In genomic region chr9:133120343-133121199, GRCh38 we compare ENCODE assay signal across 8 cellular contexts. TPM values are rescaled to one million over a fixed set of nuclear protein-coding genes. Genes with fewer than 3 reads are reported as not detected.
DNase-seq lines count a peak whose midpoint lies in the region; ATAC-seq and TF ChIP-seq lines count a peak whose summit lies in the region.

No MANE protein-coding gene starts in this region.

- TF ChIP-seq POLR2A in HCT116 (IDR thresholded peaks at IDR 0.05; ENCODE audit: borderline replicate concordance, extremely low read depth, insufficient read depth, insufficient read length), result peak; percentile 37

- H3K27ac ChIP-seq in HCT116 (ENCODE audit: low read depth, low read length), result peak overlapping the region; percentile 79
- peak overlapping the region; percentile 17 for H3K27ac ChIP-seq in fibroblast of lung (ENCODE audit: insufficient read depth, low read length)
- peak overlapping the region; percentile 62 for H3K27ac ChIP-seq in parathyroid adenoma

- H3K79me2 ChIP-seq in HCT116 (ENCODE audit: insufficient read depth, low read length) (peaks cover 35% of the 10 kb centered on the region), fibroblast of lung (ENCODE audit: control insufficient read depth, insufficient read depth, low read length) (peaks cover 8% of the 10 kb centered on the region), parathyroid adenoma (peaks cover 25% of the 10 kb centered on the region)

- TF ChIP-seq CTCF in HCT116 (IDR thresholded peaks at IDR 0.05 in 2 of 3, conservative IDR thresholded peaks at IDR 0.05 in 1 of 3; ENCODE audit: borderline replicate concordance in 1 of 3, insufficient read depth in 1 of 3, low read depth in 2 of 3, low read length in 2 of 3) (no peak), fibroblast of lung (conservative IDR thresholded peaks at IDR 0.05 in 1 of 2, IDR thresholded peaks at IDR 0.05 in 1 of 2; ENCODE audit: low read depth in 1 of 2, low read length in 2 of 2) (no peak), parathyroid adenoma (IDR thresholded peaks at IDR 0.05) (no peak)

- CTCF ChIA-PET in HCT116 (lab: Charles Lee), result interaction anchor here (3.1 kb wide), 1 partner anchor 24 kb away, joined by 20 read pairs; no protein-coding TSS in a partner anchor

- H3K36me3 ChIP-seq in HCT116 (ENCODE audit: control insufficient read depth in 1 of 2, insufficient read depth in 2 of 2, low read length in 2 of 2), result no peaks in the 10 kb centered on the region
- H3K36me3 ChIP-seq in fibroblast of lung (ENCODE audit: control insufficient read depth, insufficient read depth, low read length), result no peaks in the 10 kb centered on the region
- H3K36me3 ChIP-seq in parathyroid adenoma (ENCODE audit: control insufficient read depth, insufficient read depth, low read length), result no peaks in the 10 kb centered on the region

- intact Hi-C loops in HCT116 (cut with micrococcal nuclease), result loop anchor here (2.0 kb wide), 1 partner anchor 28 kb away; no protein-coding TSS in a partner anchor

- DNase-seq in D341Med (ENCODE audit: low spot score), result peak; percentile 63
- no peak for DNase-seq in HCT116 (ENCODE audit: low read depth, low spot score)
- DNase-seq in SK-N-DZ (ENCODE audit: low spot score), result peak; percentile 67
- DNase-seq in fibroblast of lung (ENCODE audit: low read depth in 2 of 2), result no peak
- no peak for DNase-seq in dermis blood vessel endothelial cell
- DNase-seq in GM19240 (ENCODE audit: insufficient read length, low spot score), result no peak
- no peak for DNase-seq in stimulated activated CD4-positive, alpha-beta T cell treated with anti-CD3 and anti-CD28 coated beads, Interleukin-1b, Interleukin-23, amount 100 ng/mL, for 48 hours

- POLR2A ChIA-PET in HCT116 (lab: Charles Lee), result no interaction called here

- RAD21 ChIA-PET in HCT116 (lab: Charles Lee; ENCODE audit: low non-redundant PET in 1 of 2, low total read pairs in 2 of 2, uncharacterized antibody in 2 of 2, unreplicated experiment in 2 of 2), result no interaction called here

- no peak overlapping the region for H2AFZ ChIP-seq in HCT116 (ENCODE audit: low read depth, low read length, poor library complexity, severe bottlenecking)
- H2AFZ ChIP-seq in fibroblast of lung (ENCODE audit: low read length), result no peak overlapping the region
- peak overlapping the region; percentile 42 for H2AFZ ChIP-seq in parathyroid adenoma

- no peaks in the 10 kb centered on the region for H3K27me3 ChIP-seq in HCT116 (ENCODE audit: insufficient read depth, low read length)
- H3K27me3 ChIP-seq in fibroblast of lung (ENCODE audit: control insufficient read depth, insufficient read depth, low read length), result no peaks in the 10 kb centered on the region
- H3K27me3 ChIP-seq in parathyroid adenoma (ENCODE audit: control insufficient read depth, insufficient read depth, low read length), result no peaks in the 10 kb centered on the region

- H3K9me3 ChIP-seq in HCT116 (ENCODE audit: control insufficient read depth in 1 of 2, insufficient read depth in 1 of 2, low read depth in 1 of 2, low read length in 2 of 2) (no peaks in the 10 kb centered on the region), fibroblast of lung (ENCODE audit: control insufficient read depth, insufficient read depth, low read depth, low read length) (no peaks in the 10 kb centered on the region), parathyroid adenoma (ENCODE audit: control insufficient read depth, low read length) (no peaks in the 10 kb centered on the region)

- H3K9ac ChIP-seq in HCT116 (ENCODE audit: low read length) (peak overlapping the region; percentile 85), fibroblast of lung (ENCODE audit: insufficient read depth, low read length) (peak overlapping the region; percentile 65), parathyroid adenoma (no peak overlapping the region)

- H3K9me2 ChIP-seq in HCT116 (ENCODE audit: insufficient read depth), result no peaks in the 10 kb centered on the region

- H3K4me3 ChIP-seq in HCT116 (replicated peaks in 1 of 2; ENCODE audit: low read depth in 1 of 2, low read length in 2 of 2), result peak overlapping the region; percentile 62 to 80
- peak overlapping the region; percentile 47 to 69 (median 56) for H3K4me3 ChIP-seq in fibroblast of lung (replicated peaks in 1 of 4; ENCODE audit: control extremely low read depth in 1 of 4, insufficient read depth in 1 of 4, low read depth in 3 of 4, low read length in 4 of 4)
- H3K4me3 ChIP-seq in parathyroid adenoma (ENCODE audit: low read depth, low read length), result peak overlapping the region; percentile 81

- H3K4me2 ChIP-seq in HCT116 (ENCODE audit: low read length) (peak overlapping the region; percentile 97), fibroblast of lung (ENCODE audit: extremely low read depth, insufficient read depth, low read length) (peak overlapping the region; percentile 79), parathyroid adenoma (ENCODE audit: low read length) (peak overlapping the region; percentile 96)

- no TSS peak for BruUV-seq in HCT116 (replicated peaks; lab: Mats Ljungman, UMichigan)

- ATAC-seq in HCT116, result peak; percentile 20

- no peak for TF ChIP-seq RAD21 in HCT116 (IDR thresholded peaks at IDR 0.05; ENCODE audit: low read depth)

- H3K4me1 ChIP-seq in HCT116 (ENCODE audit: control insufficient read depth in 1 of 2, insufficient read depth in 2 of 2, low read length in 2 of 2) (peaks cover 8 to 40% of the 10 kb centered on the region in 2 experiments), fibroblast of lung (ENCODE audit: control insufficient read depth, extremely low read depth, insufficient read depth, low read length) (peaks cover 16% of the 10 kb centered on the region), parathyroid adenoma (peaks cover 8% of the 10 kb centered on the region)

- no peaks in the 10 kb centered on the region for H4K20me1 ChIP-seq in HCT116 (ENCODE audit: insufficient read depth)
- no peaks in the 10 kb centered on the region for H4K20me1 ChIP-seq in fibroblast of lung (ENCODE audit: control insufficient read depth, extremely low read depth, insufficient read depth, low read length)

TF ChIP-seq in HCT116, 20 proteins besides CTCF, POLR2A, EP300 and RAD21:
- TF ChIP-seq CBX3 (IDR thresholded peaks at IDR 0.05; ENCODE audit: low read depth) (no peak), ELF1 (IDR thresholded peaks at IDR 0.05; ENCODE audit: borderline replicate concordance, low read depth) (no peak), ZFX (IDR thresholded peaks at IDR 0.05) (peak; percentile 83; the same call in 1 of the 2 replicates), MAX (IDR thresholded peaks at IDR 0.05) (no peak)

RNA-seq across cellular contexts. Expression of gene RALGDS, which starts 0.5 kb away (rescaled TPM):
- total RNA-seq in HCT116 (2021; ENCODE audit: unreplicated experiment), result 36.1 TPM
- 42.3 and 53.5 TPM in 2 replicates for polyA plus RNA-seq in HCT116 (2012)
- 211 and 229 TPM in 2 replicates for polyA plus RNA-seq in SK-N-DZ (2014; cell fraction: cytosol; rRNA removed)
- 616 and 634 TPM in 2 replicates for polyA plus RNA-seq in SK-N-DZ (2014; cell fraction: nucleus; rRNA removed)
- 16.2 and 23.6 TPM in 2 replicates for total RNA-seq in fibroblast of lung
- 16.6 and 22.4 TPM in 2 replicates for polyA plus RNA-seq in fibroblast of lung
- 10.6 and 15.5 TPM in 2 replicates for polyA plus RNA-seq in fibroblast of lung (2012)
- 16.8 and 18.8 TPM in 2 replicates for polyA minus RNA-seq in fibroblast of lung (ENCODE audit: low replicate concordance)
- 68.7 and 68.9 TPM in 2 replicates for total RNA-seq in dermis blood vessel endothelial cell

RNA-seq across cellular contexts. Expression of gene GBGT1, which starts 43.1 kb away (rescaled TPM):
- total RNA-seq in HCT116 (2021; ENCODE audit: unreplicated experiment), result 0.34 TPM
- not detected in 2 replicates for polyA plus RNA-seq in HCT116 (2012)
- polyA plus RNA-seq in SK-N-DZ (2014; cell fraction: cytosol; rRNA removed), result 2.5 and 5.4 TPM in 2 replicates
- polyA plus RNA-seq in SK-N-DZ (2014; cell fraction: nucleus; rRNA removed), result 6.9 and 7.7 TPM in 2 replicates
- total RNA-seq in fibroblast of lung, result 3.3 and 4.1 TPM in 2 replicates
- 0.86 and 2.6 TPM in 2 replicates for polyA plus RNA-seq in fibroblast of lung
- 1.4 and 2.6 TPM in 2 replicates for polyA plus RNA-seq in fibroblast of lung (2012)
- 7.6 and 11.0 TPM in 2 replicates for polyA minus RNA-seq in fibroblast of lung (ENCODE audit: low replicate concordance)
- total RNA-seq in dermis blood vessel endothelial cell, result 15.7 and 28.0 TPM in 2 replicates

RNA-seq across cellular contexts. Expression of gene CEL, which starts 58.8 kb away (rescaled TPM):
- total RNA-seq in HCT116 (2021; ENCODE audit: unreplicated experiment), result 6.9 TPM
- polyA plus RNA-seq in HCT116 (2012), result 0.79 and 1.4 TPM in 2 replicates
- 0.66 TPM in 2 replicates for polyA plus RNA-seq in SK-N-DZ (2014; cell fraction: cytosol; rRNA removed)
- polyA plus RNA-seq in SK-N-DZ (2014; cell fraction: nucleus; rRNA removed), result 6.4 and 8.0 TPM in 2 replicates
- total RNA-seq in fibroblast of lung, result under 0.01 and 0.33 TPM in 2 replicates
- 0.12 and 0.19 TPM in 2 replicates for polyA plus RNA-seq in fibroblast of lung
- 0.23 and 0.43 TPM in 2 replicates for polyA plus RNA-seq in fibroblast of lung (2012)
- polyA minus RNA-seq in fibroblast of lung (ENCODE audit: low replicate concordance), result not detected in 2 replicates
- total RNA-seq in dermis blood vessel endothelial cell, result 0.14 and 0.17 TPM in 2 replicates

Comparison
In these comparisons a context has a peak if more than half of its experiments do, and no peak if none do; other contexts are left out.
1. DNase-seq: peak in D341Med (single experiment) and SK-N-DZ (single experiment); none in HCT116 (single experiment), fibroblast of lung (0 of 2), dermis blood vessel endothelial cell (single experiment), GM19240 (single experiment) and stimulated activated CD4-positive, alpha-beta T cell treated with anti-CD3 and anti-CD28 coated beads, Interleukin-1b, Interleukin-23, amount 100 ng/mL, for 48 hours (single experiment).
2. H3K27ac ChIP-seq: peak in every context shown above with its lines; median percentile 79 in HCT116; 62 in parathyroid adenoma; 17 in fibroblast of lung.
3. Peak in every context shown above with its lines, with median percentiles within 50 percentile points of each other: H3K4me2 ChIP-seq and H3K4me3 ChIP-seq.